In the genomic region with DNA sequence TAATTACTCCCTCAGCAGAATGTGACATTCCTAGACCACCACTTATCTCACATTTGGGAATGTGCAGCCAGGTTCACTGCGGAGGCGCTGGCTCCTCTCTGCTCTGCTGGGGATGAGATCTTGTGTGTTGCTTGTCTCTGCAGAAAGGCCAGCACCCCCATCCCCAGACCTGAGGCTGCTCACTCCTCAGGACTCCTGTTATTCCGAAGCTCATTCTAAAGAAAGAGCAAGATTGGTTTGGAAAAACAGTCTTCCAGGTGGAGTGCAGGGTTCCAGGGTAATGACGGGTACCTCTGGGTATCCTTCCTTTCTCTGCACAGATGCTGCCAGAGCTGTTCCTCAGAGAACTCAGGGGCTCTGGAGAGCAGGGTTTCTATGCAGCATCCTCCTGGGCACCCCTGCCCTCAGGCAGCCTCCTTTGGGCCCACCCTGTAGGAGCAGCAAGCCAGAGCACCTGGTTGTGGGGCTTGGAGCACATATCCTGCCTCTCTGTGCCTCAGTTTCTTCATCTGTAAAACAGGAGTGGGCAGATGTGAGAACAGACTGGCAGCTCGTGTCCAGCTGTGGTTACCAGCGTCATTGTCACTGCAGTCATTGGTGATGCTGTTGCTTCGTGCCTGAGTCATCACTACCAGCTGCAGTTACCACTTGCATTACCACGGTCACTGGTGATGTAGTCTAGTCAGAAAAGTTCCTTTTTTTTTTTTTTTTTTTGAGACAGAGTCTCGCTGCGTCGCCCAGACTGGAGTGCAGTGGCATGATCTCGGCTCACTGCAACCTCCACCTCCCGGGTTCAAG, we compare ENCODE assay signal across 1 cellular context.
A peak's percentile ranks its signal among the peaks of the same experiment; 100 is the strongest.
TF ChIP-seq lines count a peak whose summit lies in the region.

No MANE protein-coding gene starts in this region.

TF ChIP-seq in K562, 482 proteins besides CTCF, POLR2A, EP300 and RAD21 (continued from another document):
- TF ChIP-seq, protein P1, sequence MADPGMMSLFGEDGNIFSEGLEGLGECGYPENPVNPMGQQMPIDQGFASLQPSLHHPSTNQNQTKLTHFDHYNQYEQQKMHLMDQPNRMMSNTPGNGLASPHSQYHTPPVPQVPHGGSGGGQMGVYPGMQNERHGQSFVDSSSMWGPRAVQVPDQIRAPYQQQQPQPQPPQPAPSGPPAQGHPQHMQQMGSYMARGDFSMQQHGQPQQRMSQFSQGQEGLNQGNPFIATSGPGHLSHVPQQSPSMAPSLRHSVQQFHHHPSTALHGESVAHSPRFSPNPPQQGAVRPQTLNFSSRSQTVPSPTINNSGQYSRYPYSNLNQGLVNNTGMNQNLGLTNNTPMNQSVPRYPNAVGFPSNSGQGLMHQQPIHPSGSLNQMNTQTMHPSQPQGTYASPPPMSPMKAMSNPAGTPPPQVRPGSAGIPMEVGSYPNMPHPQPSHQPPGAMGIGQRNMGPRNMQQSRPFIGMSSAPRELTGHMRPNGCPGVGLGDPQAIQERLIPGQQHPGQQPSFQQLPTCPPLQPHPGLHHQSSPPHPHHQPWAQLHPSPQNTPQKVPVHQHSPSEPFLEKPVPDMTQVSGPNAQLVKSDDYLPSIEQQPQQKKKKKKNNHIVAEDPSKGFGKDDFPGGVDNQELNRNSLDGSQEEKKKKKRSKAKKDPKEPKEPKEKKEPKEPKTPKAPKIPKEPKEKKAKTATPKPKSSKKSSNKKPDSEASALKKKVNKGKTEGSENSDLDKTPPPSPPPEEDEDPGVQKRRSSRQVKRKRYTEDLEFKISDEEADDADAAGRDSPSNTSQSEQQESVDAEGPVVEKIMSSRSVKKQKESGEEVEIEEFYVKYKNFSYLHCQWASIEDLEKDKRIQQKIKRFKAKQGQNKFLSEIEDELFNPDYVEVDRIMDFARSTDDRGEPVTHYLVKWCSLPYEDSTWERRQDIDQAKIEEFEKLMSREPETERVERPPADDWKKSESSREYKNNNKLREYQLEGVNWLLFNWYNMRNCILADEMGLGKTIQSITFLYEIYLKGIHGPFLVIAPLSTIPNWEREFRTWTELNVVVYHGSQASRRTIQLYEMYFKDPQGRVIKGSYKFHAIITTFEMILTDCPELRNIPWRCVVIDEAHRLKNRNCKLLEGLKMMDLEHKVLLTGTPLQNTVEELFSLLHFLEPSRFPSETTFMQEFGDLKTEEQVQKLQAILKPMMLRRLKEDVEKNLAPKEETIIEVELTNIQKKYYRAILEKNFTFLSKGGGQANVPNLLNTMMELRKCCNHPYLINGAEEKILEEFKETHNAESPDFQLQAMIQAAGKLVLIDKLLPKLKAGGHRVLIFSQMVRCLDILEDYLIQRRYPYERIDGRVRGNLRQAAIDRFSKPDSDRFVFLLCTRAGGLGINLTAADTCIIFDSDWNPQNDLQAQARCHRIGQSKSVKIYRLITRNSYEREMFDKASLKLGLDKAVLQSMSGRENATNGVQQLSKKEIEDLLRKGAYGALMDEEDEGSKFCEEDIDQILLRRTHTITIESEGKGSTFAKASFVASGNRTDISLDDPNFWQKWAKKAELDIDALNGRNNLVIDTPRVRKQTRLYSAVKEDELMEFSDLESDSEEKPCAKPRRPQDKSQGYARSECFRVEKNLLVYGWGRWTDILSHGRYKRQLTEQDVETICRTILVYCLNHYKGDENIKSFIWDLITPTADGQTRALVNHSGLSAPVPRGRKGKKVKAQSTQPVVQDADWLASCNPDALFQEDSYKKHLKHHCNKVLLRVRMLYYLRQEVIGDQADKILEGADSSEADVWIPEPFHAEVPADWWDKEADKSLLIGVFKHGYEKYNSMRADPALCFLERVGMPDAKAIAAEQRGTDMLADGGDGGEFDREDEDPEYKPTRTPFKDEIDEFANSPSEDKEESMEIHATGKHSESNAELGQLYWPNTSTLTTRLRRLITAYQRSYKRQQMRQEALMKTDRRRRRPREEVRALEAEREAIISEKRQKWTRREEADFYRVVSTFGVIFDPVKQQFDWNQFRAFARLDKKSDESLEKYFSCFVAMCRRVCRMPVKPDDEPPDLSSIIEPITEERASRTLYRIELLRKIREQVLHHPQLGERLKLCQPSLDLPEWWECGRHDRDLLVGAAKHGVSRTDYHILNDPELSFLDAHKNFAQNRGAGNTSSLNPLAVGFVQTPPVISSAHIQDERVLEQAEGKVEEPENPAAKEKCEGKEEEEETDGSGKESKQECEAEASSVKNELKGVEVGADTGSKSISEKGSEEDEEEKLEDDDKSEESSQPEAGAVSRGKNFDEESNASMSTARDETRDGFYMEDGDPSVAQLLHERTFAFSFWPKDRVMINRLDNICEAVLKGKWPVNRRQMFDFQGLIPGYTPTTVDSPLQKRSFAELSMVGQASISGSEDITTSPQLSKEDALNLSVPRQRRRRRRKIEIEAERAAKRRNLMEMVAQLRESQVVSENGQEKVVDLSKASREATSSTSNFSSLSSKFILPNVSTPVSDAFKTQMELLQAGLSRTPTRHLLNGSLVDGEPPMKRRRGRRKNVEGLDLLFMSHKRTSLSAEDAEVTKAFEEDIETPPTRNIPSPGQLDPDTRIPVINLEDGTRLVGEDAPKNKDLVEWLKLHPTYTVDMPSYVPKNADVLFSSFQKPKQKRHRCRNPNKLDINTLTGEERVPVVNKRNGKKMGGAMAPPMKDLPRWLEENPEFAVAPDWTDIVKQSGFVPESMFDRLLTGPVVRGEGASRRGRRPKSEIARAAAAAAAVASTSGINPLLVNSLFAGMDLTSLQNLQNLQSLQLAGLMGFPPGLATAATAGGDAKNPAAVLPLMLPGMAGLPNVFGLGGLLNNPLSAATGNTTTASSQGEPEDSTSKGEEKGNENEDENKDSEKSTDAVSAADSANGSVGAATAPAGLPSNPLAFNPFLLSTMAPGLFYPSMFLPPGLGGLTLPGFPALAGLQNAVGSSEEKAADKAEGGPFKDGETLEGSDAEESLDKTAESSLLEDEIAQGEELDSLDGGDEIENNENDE (IDR thresholded peaks at IDR 0.05; ENCODE audit: low read depth, low read length): no peak
- TF ChIP-seq ZBTB33 (CRISPR knock-in tag; IDR thresholded peaks at IDR 0.05): no peak
- TF ChIP-seq SMARCE1 (IDR thresholded peaks at IDR 0.05): no peak
- no peak for TF ChIP-seq ZNF699 (CRISPR knock-in tag; IDR thresholded peaks at IDR 0.05; ENCODE audit: insufficient replicate concordance)
- no peak for TF ChIP-seq JUNB (CRISPR knock-in tag; conservative IDR thresholded peaks at IDR 0.05)
- TF ChIP-seq, protein P2, sequence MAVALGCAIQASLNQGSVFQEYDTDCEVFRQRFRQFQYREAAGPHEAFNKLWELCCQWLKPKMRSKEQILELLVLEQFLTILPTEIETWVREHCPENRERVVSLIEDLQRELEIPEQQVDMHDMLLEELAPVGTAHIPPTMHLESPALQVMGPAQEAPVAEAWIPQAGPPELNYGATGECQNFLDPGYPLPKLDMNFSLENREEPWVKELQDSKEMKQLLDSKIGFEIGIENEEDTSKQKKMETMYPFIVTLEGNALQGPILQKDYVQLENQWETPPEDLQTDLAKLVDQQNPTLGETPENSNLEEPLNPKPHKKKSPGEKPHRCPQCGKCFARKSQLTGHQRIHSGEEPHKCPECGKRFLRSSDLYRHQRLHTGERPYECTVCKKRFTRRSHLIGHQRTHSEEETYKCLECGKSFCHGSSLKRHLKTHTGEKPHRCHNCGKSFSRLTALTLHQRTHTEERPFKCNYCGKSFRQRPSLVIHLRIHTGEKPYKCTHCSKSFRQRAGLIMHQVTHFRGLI (CRISPR knock-in tag; IDR thresholded peaks at IDR 0.05): no peak
- no peak for TF ChIP-seq ZNF212 (CRISPR knock-in tag; IDR thresholded peaks at IDR 0.05)
- no peak for TF ChIP-seq ZNF146 (CRISPR knock-in tag; IDR thresholded peaks at IDR 0.05; ENCODE audit: unreplicated experiment)
- TF ChIP-seq MTA3 (IDR thresholded peaks at IDR 0.05; ENCODE audit: borderline replicate concordance): no peak
- no peak for TF ChIP-seq RBM17 (IDR thresholded peaks at IDR 0.05; ENCODE audit: borderline replicate concordance, low read depth, low read length)
- no peak for TF ChIP-seq ZZZ3 (IDR thresholded peaks at IDR 0.05)
- 0 out of 2 replicates have a peak, but pooled peaks have one; percentile 7 for TF ChIP-seq BHLHE40 (IDR thresholded peaks at IDR 0.05; ENCODE audit: low read length)
- 0 out of 2 replicates have a peak, but pooled peaks have one; percentile 9 for TF ChIP-seq JUN (IDR thresholded peaks at IDR 0.05; ENCODE audit: borderline replicate concordance, low read depth, low read length)
- TF ChIP-seq JUN (CRISPR knock-in tag; IDR thresholded peaks at IDR 0.05; ENCODE audit: borderline replicate concordance): no peak
- no peak for TF ChIP-seq KLF13 (tag; IDR thresholded peaks at IDR 0.05; ENCODE audit: borderline replicate concordance, low read depth)
- TF ChIP-seq, protein P3, sequence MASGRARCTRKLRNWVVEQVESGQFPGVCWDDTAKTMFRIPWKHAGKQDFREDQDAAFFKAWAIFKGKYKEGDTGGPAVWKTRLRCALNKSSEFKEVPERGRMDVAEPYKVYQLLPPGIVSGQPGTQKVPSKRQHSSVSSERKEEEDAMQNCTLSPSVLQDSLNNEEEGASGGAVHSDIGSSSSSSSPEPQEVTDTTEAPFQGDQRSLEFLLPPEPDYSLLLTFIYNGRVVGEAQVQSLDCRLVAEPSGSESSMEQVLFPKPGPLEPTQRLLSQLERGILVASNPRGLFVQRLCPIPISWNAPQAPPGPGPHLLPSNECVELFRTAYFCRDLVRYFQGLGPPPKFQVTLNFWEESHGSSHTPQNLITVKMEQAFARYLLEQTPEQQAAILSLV (tag; IDR thresholded peaks at IDR 0.05): no peak
- no peak for TF ChIP-seq MIER1 (IDR thresholded peaks at IDR 0.05; ENCODE audit: low read depth)
- no peak for TF ChIP-seq MCM3 (IDR thresholded peaks at IDR 0.05)
- no peak for TF ChIP-seq SOX6 (IDR thresholded peaks at IDR 0.05)
- TF ChIP-seq SAP30 (IDR thresholded peaks at IDR 0.05; ENCODE audit: borderline replicate concordance, insufficient read depth, low read depth, low read length, poor library complexity, severe bottlenecking): no peak
- TF ChIP-seq HIVEP1 (CRISPR knock-in tag; IDR thresholded peaks at IDR 0.05): no peak
- no peak for TF ChIP-seq SP1 (CRISPR knock-in tag; IDR thresholded peaks at IDR 0.05)
- no peak for TF ChIP-seq KDM5B (IDR thresholded peaks at IDR 0.05; ENCODE audit: insufficient replicate concordance, low read depth, low read length)
- TF ChIP-seq, protein P4, sequence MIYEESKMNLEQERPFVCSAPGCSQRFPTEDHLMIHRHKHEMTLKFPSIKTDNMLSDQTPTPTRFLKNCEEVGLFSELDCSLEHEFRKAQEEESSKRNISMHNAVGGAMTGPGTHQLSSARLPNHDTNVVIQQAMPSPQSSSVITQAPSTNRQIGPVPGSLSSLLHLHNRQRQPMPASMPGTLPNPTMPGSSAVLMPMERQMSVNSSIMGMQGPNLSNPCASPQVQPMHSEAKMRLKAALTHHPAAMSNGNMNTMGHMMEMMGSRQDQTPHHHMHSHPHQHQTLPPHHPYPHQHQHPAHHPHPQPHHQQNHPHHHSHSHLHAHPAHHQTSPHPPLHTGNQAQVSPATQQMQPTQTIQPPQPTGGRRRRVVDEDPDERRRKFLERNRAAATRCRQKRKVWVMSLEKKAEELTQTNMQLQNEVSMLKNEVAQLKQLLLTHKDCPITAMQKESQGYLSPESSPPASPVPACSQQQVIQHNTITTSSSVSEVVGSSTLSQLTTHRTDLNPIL (CRISPR knock-in tag; IDR thresholded peaks at IDR 0.05): no peak
- no peak for TF ChIP-seq ZNF184 (CRISPR knock-in tag; IDR thresholded peaks at IDR 0.05)
- TF ChIP-seq ZNF77 (CRISPR knock-in tag; IDR thresholded peaks at IDR 0.05): no peak
